Comparison of ENCODE assay signal across 13 cellular contexts in genomic region chr13:95354156-95354555, GRCh38. TPM values are rescaled to one million over a fixed set of nuclear protein-coding genes. Genes with fewer than 3 reads are reported as not detected.
DNase-seq lines count a peak whose midpoint lies in the region; TF ChIP-seq lines count a peak whose summit lies in the region.
"Had no signal": no experiment of that assay in that cellular context is flagged by ENCODE, and none has a peak within 500 bp of the region (broad histone marks: within the 10 kb centered on the region; RNA-seq: fewer than 3 reads in every experiment).

No MANE protein-coding gene starts in this region.

- peaks cover 11% of the 10 kb centered on the region for H3K27me3 Mint-ChIP-seq in neural progenitor cell (ENCODE audit: insufficient read depth, low read depth)

- peaks cover 64% of the 10 kb centered on the region for H3K4me1 Mint-ChIP-seq in neural progenitor cell
- H3K4me1 Mint-ChIP-seq: CD4-positive, alpha-beta memory T cell had no signal

- H3K9me3 Mint-ChIP-seq in neural progenitor cell = peaks cover 34% of the 10 kb centered on the region

- CTCF ChIA-PET in GM10248 (lab: Yijun Ruan, JAX) = interaction anchor here (0.9 to 1.6 kb wide), 3 partner anchors 9 to 63 kb away, joined by 3 read pairs; no protein-coding TSS in a partner anchor

- H3K36me3 Mint-ChIP-seq in neural progenitor cell = peaks cover 10% of the 10 kb centered on the region
- H3K36me3 Mint-ChIP-seq: CD4-positive, alpha-beta memory T cell had no signal

- no peak for DNase-seq in neural progenitor cell (ENCODE audit: low spot score)
- peak; percentile 2 for DNase-seq in sigmoid colon
- DNase-seq in NCI-H1092 treated with DMSO at 0.1 percent for 48 hours (lab: John Stamatoyannopoulos, UW) = no peak
- DNase-seq in GM10248 (ENCODE audit: extremely low spot score) = no peak
- DNase-seq in coronary artery (ENCODE audit: low spot score) = no peak
- DNase-seq: BE2C; CD4-positive, alpha-beta memory T cell; DMS79; GOT3 had no signal

- H3K4me2 ChIP-seq in neural progenitor cell = no peak overlapping the region
- H3K4me2 ChIP-seq: A549 had no signal

- H3K27ac Mint-ChIP-seq in neural progenitor cell = peak overlapping the region; percentile 97
- H3K27ac Mint-ChIP-seq: CD4-positive, alpha-beta memory T cell had no signal

- H3K36me3 ChIP-seq in ectodermal cell (ENCODE audit: control insufficient read depth, insufficient read depth, low read length) (no peaks in the 10 kb centered on the region), neural progenitor cell (no peaks in the 10 kb centered on the region), sigmoid colon (no peaks in the 10 kb centered on the region)
- H3K36me3 ChIP-seq: BE2C, HAP-1 had no signal

- H3K4me3 ChIP-seq in ectodermal cell (ENCODE audit: insufficient read depth, low read depth, low read length) (no peak overlapping the region), neural progenitor cell (no peak overlapping the region), sigmoid colon (no peak overlapping the region), coronary artery (no peak overlapping the region)
- H3K4me3 ChIP-seq: A549, HAP-1 had no signal

- H2AFZ ChIP-seq in neural progenitor cell (replicated peaks) = no peak overlapping the region

- TF ChIP-seq CTCF in neural progenitor cell (IDR thresholded peaks at IDR 0.05) (no peak), sigmoid colon (IDR thresholded peaks at IDR 0.05) (no peak), GM10248 (IDR thresholded peaks at IDR 0.05; ENCODE audit: control extremely low read depth, extremely low read depth, low read depth, missing control alignments) (no peak), coronary artery (IDR thresholded peaks at IDR 0.05) (no peak)

- H3K4me3 Mint-ChIP-seq in neural progenitor cell = peak overlapping the region; percentile 47
- H3K4me3 Mint-ChIP-seq: CD4-positive, alpha-beta memory T cell had no signal

- no peaks in the 10 kb centered on the region for H3K27me3 ChIP-seq in ectodermal cell (ENCODE audit: control insufficient read depth, insufficient read depth, low read length, poor library complexity, severe bottlenecking)
- no peaks in the 10 kb centered on the region for H3K27me3 ChIP-seq in neural progenitor cell
- H3K27me3 ChIP-seq in sigmoid colon = no peaks in the 10 kb centered on the region
- H3K27me3 ChIP-seq: BE2C had no signal

- no peak for TF ChIP-seq EP300 in sigmoid colon (IDR thresholded peaks at IDR 0.05)

- no peaks in the 10 kb centered on the region for H3K9me3 ChIP-seq in ectodermal cell (ENCODE audit: control insufficient read depth, low read length)
- no peaks in the 10 kb centered on the region for H3K9me3 ChIP-seq in neural progenitor cell (ENCODE audit: low read depth)
- H3K9me3 ChIP-seq in sigmoid colon = no peaks in the 10 kb centered on the region
- H3K9me3 ChIP-seq: A549, BE2C, HAP-1 had no signal

- no peaks in the 10 kb centered on the region for H4K20me1 ChIP-seq in neural progenitor cell (ENCODE audit: low read depth)

- H3K9ac ChIP-seq in neural progenitor cell = no peak overlapping the region

- POLR2A ChIA-PET in GM10248 (lab: Yijun Ruan, JAX) = interaction anchor here (0.5 kb wide), 1 partner anchor 13 kb away, joined by 6 read pairs; no protein-coding TSS in a partner anchor

- 57 to 74% methylated on average over 2 of the region's 2 CpGs for WGBS in ectodermal cell, 2 experiments
- WGBS in sigmoid colon, 2 donors = 44 to 95% methylated on average over 2 of the region's 2 CpGs

- peaks cover 19% of the 10 kb centered on the region for H3F3A ChIP-seq in neural progenitor cell (ENCODE audit: low read depth)

- H3K79me2 ChIP-seq in neural progenitor cell (ENCODE audit: low read depth) = no peaks in the 10 kb centered on the region

- H3K27ac ChIP-seq in ectodermal cell (ENCODE audit: insufficient read depth, low read depth, low read length, poor library complexity, severe bottlenecking) = peak overlapping the region; percentile 13
- H3K27ac ChIP-seq in neural progenitor cell = no peak overlapping the region
- no peak overlapping the region for H3K27ac ChIP-seq in sigmoid colon
- no peak overlapping the region for H3K27ac ChIP-seq in coronary artery
- H3K27ac ChIP-seq: A549, C4-2B had no signal

- H3K4me1 ChIP-seq in ectodermal cell (ENCODE audit: control insufficient read depth, insufficient read depth, low read length) (peaks cover 17% of the 10 kb centered on the region), neural progenitor cell (peaks cover 26% of the 10 kb centered on the region), sigmoid colon (peaks cover 0 to 8% (median 2%) of the 10 kb centered on the region in 4 donors)
- H3K4me1 ChIP-seq: BE2C had no signal

- intact Hi-C loops in sigmoid colon (cut with DNase I) = no loop called here

- no peak for TF ChIP-seq POLR2A in sigmoid colon (IDR thresholded peaks at IDR 0.05)

RNA-seq across cellular contexts. Expression of gene ABCC4, which starts 52.9 kb away (rescaled TPM):
- polyA plus RNA-seq in ectodermal cell (2013, experiment 1 of 4) = 11.0 TPM
- polyA plus RNA-seq in ectodermal cell (2013, experiment 2 of 4) = 12.5 TPM
- polyA plus RNA-seq in ectodermal cell (2013, experiment 3 of 4) = 8.4 TPM
- 8.2 TPM for polyA plus RNA-seq in ectodermal cell (2013, experiment 4 of 4)
- 16.6 and 23.6 TPM in 2 replicates for total RNA-seq in neural progenitor cell (ENCODE audit: low replicate concordance)
- total RNA-seq in sigmoid colon = 10 to 100 TPM; 24.3 to 56.3 (median 43.1) TPM
- 1 to 10 TPM; 1.2 to 5.7 (median 4.2) TPM for polyA plus RNA-seq in sigmoid colon
